In the genomic region with DNA sequence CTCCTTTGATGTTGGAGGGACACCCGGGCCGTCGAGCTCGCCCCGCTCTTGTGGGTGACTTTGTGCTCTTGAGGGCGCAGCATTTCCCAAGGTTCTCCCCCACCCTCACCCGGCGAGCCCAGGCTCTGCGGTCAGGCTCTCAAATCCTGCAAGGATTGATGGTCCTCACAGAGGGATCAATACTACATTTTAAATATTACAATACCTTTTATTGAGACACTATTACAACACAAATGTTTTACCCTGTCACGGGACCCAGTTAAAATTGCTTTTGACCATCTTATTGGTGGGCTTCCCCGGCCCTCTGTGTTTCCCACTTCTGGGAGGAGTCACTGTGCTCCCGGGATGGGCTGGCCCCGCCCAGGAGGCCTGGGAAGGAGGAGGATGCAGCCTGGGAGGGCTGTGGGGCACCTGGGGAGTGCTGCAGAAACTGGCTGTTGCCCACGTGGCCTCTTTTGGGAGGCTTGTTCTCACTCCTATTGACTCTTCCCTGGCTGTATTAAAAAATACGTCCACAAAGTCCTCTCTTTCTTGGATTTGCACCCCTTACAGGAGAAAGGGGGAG, we compare ENCODE assay signal across 8 cellular contexts.
DNase-seq lines count a peak whose midpoint lies in the region; ATAC-seq and TF ChIP-seq lines count a peak whose summit lies in the region.

No MANE protein-coding gene starts in this region.

- intact Hi-C loops in esophagus muscularis mucosa (cut with DNase I) (no loop called here), left colon (cut with DNase I, micrococcal nuclease) (no loop called here)

- no peaks in the 10 kb centered on the region for H3K36me3 ChIP-seq in CD8-positive, alpha-beta memory T cell (ENCODE audit: insufficient read depth, low read length)
- H3K36me3 ChIP-seq in MM.1S (replicated peaks; ENCODE audit: insufficient read depth, low read length) (no peaks in the 10 kb centered on the region), esophagus muscularis mucosa (no peaks in the 10 kb centered on the region)

- DNase-seq in CD8-positive, alpha-beta memory T cell = no peak
- DNase-seq in MM.1S (no peak), esophagus muscularis mucosa (ENCODE audit: extremely low spot score) (peak; percentile 55), progenitor cell of endocrine pancreas (ENCODE audit: low spot score, unreplicated experiment) (no peak), NCI-H345 treated with DMSO at 0.1 percent for 48 hours (lab: John Stamatoyannopoulos, UW; ENCODE audit: unreplicated experiment) (no peak), left colon (no peak)

- no peaks in the 10 kb centered on the region for H4K20me1 ChIP-seq in MM.1S (ENCODE audit: insufficient read depth, low read length)

- H3K36me3 Mint-ChIP-seq in CD8-positive, alpha-beta memory T cell = peaks cover 0 to 2% (median 0%) of the 10 kb centered on the region in 3 donors
- no peaks in the 10 kb centered on the region for H3K36me3 Mint-ChIP-seq in progenitor cell of endocrine pancreas (ENCODE audit: insufficient read depth)

- WGBS in esophagus muscularis mucosa = 42% methylated on average over 15 of the region's 15 CpGs

- TF ChIP-seq POLR2A in esophagus muscularis mucosa (IDR thresholded peaks at IDR 0.05; ENCODE audit: low read depth) = no peak

- peak overlapping the region; percentile 74 for H3K4me3 ChIP-seq in CD8-positive, alpha-beta memory T cell (ENCODE audit: low read length)
- H3K4me3 ChIP-seq in MM.1S (ENCODE audit: low read length) (no peak overlapping the region; the same call in 1 of the 2 replicates), esophagus muscularis mucosa (peak overlapping the region; percentile 54 to 65 (median 56))

- no peaks in the 10 kb centered on the region for H3K9me3 Mint-ChIP-seq in CD8-positive, alpha-beta memory T cell
- H3K9me3 Mint-ChIP-seq in progenitor cell of endocrine pancreas (ENCODE audit: low read depth) = no peaks in the 10 kb centered on the region

- H3K27me3 Mint-ChIP-seq in CD8-positive, alpha-beta memory T cell = peaks cover 2 to 17% of the 10 kb centered on the region in 2 donors
- H3K27me3 Mint-ChIP-seq in progenitor cell of endocrine pancreas = peaks cover 6% of the 10 kb centered on the region

- TF ChIP-seq EP300 in esophagus muscularis mucosa (IDR thresholded peaks at IDR 0.05) = no peak

- POLR2A ChIA-PET in CD8-positive, alpha-beta memory T cell (lab: Charles Lee) = no interaction called here

- H3K27me3 ChIP-seq in CD8-positive, alpha-beta memory T cell (ENCODE audit: insufficient read depth, low read length, poor library complexity, severe bottlenecking) = no peaks in the 10 kb centered on the region
- H3K27me3 ChIP-seq in MM.1S (replicated peaks; ENCODE audit: insufficient read depth, low read length) = no peaks in the 10 kb centered on the region
- H3K27me3 ChIP-seq in esophagus muscularis mucosa = peaks cover 4 to 66% (median 9%) of the 10 kb centered on the region in 4 donors

- H3K27ac ChIP-seq in CD8-positive, alpha-beta memory T cell (ENCODE audit: low read depth, low read length) = no peak overlapping the region
- H3K27ac ChIP-seq in MM.1S (ENCODE audit: low read length) (no peak overlapping the region), esophagus muscularis mucosa (replicated peaks in 1 of 4) (no peak overlapping the region)

- TF ChIP-seq CTCF in MM.1S (IDR thresholded peaks at IDR 0.05; ENCODE audit: low read length) = no peak
- TF ChIP-seq CTCF in esophagus muscularis mucosa (IDR thresholded peaks at IDR 0.05) = no peak
- TF ChIP-seq CTCF in progenitor cell of endocrine pancreas (IDR thresholded peaks at IDR 0.05; ENCODE audit: unreplicated experiment) = no peak

- no peaks in the 10 kb centered on the region for H3K9me3 ChIP-seq in CD8-positive, alpha-beta memory T cell (ENCODE audit: low read length)
- H3K9me3 ChIP-seq in MM.1S (replicated peaks; ENCODE audit: insufficient read depth, low read length) (no peaks in the 10 kb centered on the region), esophagus muscularis mucosa (no peaks in the 10 kb centered on the region)

- H3F3A ChIP-seq in MM.1S (ENCODE audit: insufficient read depth, low read length) = no peaks in the 10 kb centered on the region

- H2AFZ ChIP-seq in MM.1S (ENCODE audit: low read length) = peak overlapping the region; percentile 79

- peak overlapping the region; percentile 48; the same call in 1 of the 2 replicates for H3K4me2 ChIP-seq in MM.1S (ENCODE audit: low read depth, low read length)

- peaks cover 4 to 19% (median 10%) of the 10 kb centered on the region in 3 donors for H3K4me1 Mint-ChIP-seq in CD8-positive, alpha-beta memory T cell
- peaks cover 11% of the 10 kb centered on the region for H3K4me1 Mint-ChIP-seq in progenitor cell of endocrine pancreas (ENCODE audit: low read depth)

- ATAC-seq in GM21576 (IDR thresholded peaks at IDR 0.05; ENCODE audit: unreplicated experiment) (no peak), GM21717 (IDR thresholded peaks at IDR 0.05; ENCODE audit: unreplicated experiment) (no peak), left colon (no peak)

- H3K79me2 ChIP-seq in MM.1S (ENCODE audit: low read length) = no peaks in the 10 kb centered on the region

- H3K9ac ChIP-seq in MM.1S (ENCODE audit: low read length) = no peak overlapping the region

- H3K4me1 ChIP-seq in CD8-positive, alpha-beta memory T cell (ENCODE audit: insufficient read depth, low read length) = peaks cover 7% of the 10 kb centered on the region
- H3K4me1 ChIP-seq in MM.1S (ENCODE audit: low read length) (no peaks in the 10 kb centered on the region), esophagus muscularis mucosa (peaks cover 5 to 19% (median 11%) of the 10 kb centered on the region in 4 donors)

- peak overlapping the region; percentile 67 to 95 (median 92) for H3K27ac Mint-ChIP-seq in CD8-positive, alpha-beta memory T cell
- H3K27ac Mint-ChIP-seq in progenitor cell of endocrine pancreas = peak overlapping the region; percentile 95

- peak overlapping the region; percentile 86 to 97 (median 90) for H3K4me3 Mint-ChIP-seq in CD8-positive, alpha-beta memory T cell
- H3K4me3 Mint-ChIP-seq in progenitor cell of endocrine pancreas (ENCODE audit: low read depth) = peak overlapping the region; percentile 81

- CTCF ChIA-PET in CD8-positive, alpha-beta memory T cell (lab: Charles Lee) = no interaction called here

- no peaks in the 10 kb centered on the region for H3K9me2 ChIP-seq in MM.1S (replicated peaks; ENCODE audit: insufficient read depth, low read length)
